ENCODE assay signal across 14 cellular contexts in genomic region chr20:45948742-45949541, GRCh38. TPM values are rescaled to one million over a fixed set of nuclear protein-coding genes. Genes with fewer than 3 reads are reported as not detected.
DNase-seq lines count a peak whose midpoint lies in the region; ATAC-seq, FAIRE-seq and TF ChIP-seq lines count a peak whose summit lies in the region.
"Had no signal": no experiment of that assay in that cellular context is flagged by ENCODE, and none has a peak within 500 bp of the region (broad histone marks: within the 10 kb centered on the region; RNA-seq: fewer than 3 reads in every experiment).

No MANE protein-coding gene starts in this region.

- no peak for DNase-seq in activated naive CD4-positive, alpha-beta T cell treated with anti-CD3 and anti-CD28 coated beads, Interleukin-2, amount 10 ng/mL, durations not matched to agents 7 days and 5 days
- no peak for DNase-seq in activated naive CD4-positive, alpha-beta T cell (lab: John Stamatoyannopoulos, UW)
- no peak for DNase-seq in PC-3
- DNase-seq in endothelial cell of umbilical vein (ENCODE audit: low read depth, low spot score): no peak
- DNase-seq in SHP77 treated with DMSO at 0.1 percent for 48 hours (lab: John Stamatoyannopoulos, UW): no peak
- DNase-seq in ovary: no peak
- DNase-seq in T-helper 9 cell: no peak
- DNase-seq: effector memory CD4-positive, alpha-beta T cell; glutamatergic neuron; left cardiac atrium; NCI-H1436; NCI-H510A treated with DMSO at 0.1 percent for 48 hours had no signal

- peaks cover 59% of the 10 kb centered on the region for H3K36me3 Mint-ChIP-seq in activated naive CD4-positive, alpha-beta T cell treated with anti-CD3 and anti-CD28 coated beads, Interleukin-2, amount 10 ng/mL, durations not matched to agents 7 days and 5 days
- peaks cover 66% of the 10 kb centered on the region for H3K36me3 Mint-ChIP-seq in stimulated activated memory B cell treated with anti-CD40 and anti-IgM and Interleukin-4, amounts not matched to agents 10 μg/mL and 1 μg/mL and 100 μg/mL, for 72 hours

- no peaks in the 10 kb centered on the region for H3K9me1 ChIP-seq in endothelial cell of umbilical vein (replicated peaks; ENCODE audit: control insufficient read depth, extremely low read depth, insufficient read depth, low read length)

- H3K9me3 ChIP-seq in PC-3 (ENCODE audit: low read length): no peaks in the 10 kb centered on the region
- H3K9me3 ChIP-seq in endothelial cell of umbilical vein (replicated peaks; ENCODE audit: control insufficient read depth, insufficient read depth, low read length): no peaks in the 10 kb centered on the region
- no peaks in the 10 kb centered on the region for H3K9me3 ChIP-seq in ovary

- H3K27me3 ChIP-seq in PC-3 (ENCODE audit: low read length) (no peaks in the 10 kb centered on the region), endothelial cell of umbilical vein (ENCODE audit: control insufficient read depth in 2 of 2, insufficient read depth in 2 of 2, low read length in 2 of 2) (no peaks in the 10 kb centered on the region), ovary (no peaks in the 10 kb centered on the region)
- H3K27me3 ChIP-seq: neural progenitor cell had no signal

- peak overlapping the region; percentile 19 for H3K27ac Mint-ChIP-seq in activated naive CD4-positive, alpha-beta T cell treated with anti-CD3 and anti-CD28 coated beads, Interleukin-2, amount 10 ng/mL, durations not matched to agents 7 days and 5 days
- peak overlapping the region; percentile 78 for H3K27ac Mint-ChIP-seq in stimulated activated memory B cell treated with anti-CD40 and anti-IgM and Interleukin-4, amounts not matched to agents 10 μg/mL and 1 μg/mL and 100 μg/mL, for 72 hours
- H3K27ac Mint-ChIP-seq: neural progenitor cell had no signal

- dilution Hi-C loops in endothelial cell of umbilical vein (cut with MboI; ENCODE audit: extremely low pct_ligation_motif_present, low sequenced_read_pairs): no loop called here

- 66 to 74% (median 72%) methylated on average over 10 of the region's 10 CpGs for WGBS in ovary, 3 donors

- H4K20me1 ChIP-seq in PC-3 (ENCODE audit: low read length) (no peaks in the 10 kb centered on the region), endothelial cell of umbilical vein (replicated peaks; ENCODE audit: control insufficient read depth, extremely low read depth, insufficient read depth, low read length) (no peaks in the 10 kb centered on the region)

- no peak for TF ChIP-seq POLR2A in endothelial cell of umbilical vein (IDR thresholded peaks at IDR 0.05; ENCODE audit: low read depth, low read length)
- TF ChIP-seq POLR2A in ovary (IDR thresholded peaks at IDR 0.05): no peak

- ATAC-seq in PC-3: 0 out of 2 replicates have a peak, but pooled peaks have one; percentile 1
- no peak for ATAC-seq in stimulated activated memory B cell treated with anti-CD40 and anti-IgM and Interleukin-4, amounts not matched to agents 10 μg/mL and 1 μg/mL and 100 μg/mL, for 72 hours

- no peaks in the 10 kb centered on the region for H3K9me2 ChIP-seq in PC-3 (replicated peaks; ENCODE audit: low read length)

- no peaks in the 10 kb centered on the region for H3F3A ChIP-seq in PC-3 (ENCODE audit: low read length, unreplicated experiment)

- H3K4me2 ChIP-seq in PC-3 (ENCODE audit: low read length) (no peak overlapping the region), endothelial cell of umbilical vein (ENCODE audit: insufficient read depth, low read length) (no peak overlapping the region)
- H3K4me2 ChIP-seq: neural progenitor cell had no signal

- CTCF ChIA-PET in activated naive CD4-positive, alpha-beta T cell treated with anti-CD3 and anti-CD28 coated beads, Interleukin-2, amount 10 ng/mL, durations not matched to agents 7 days and 5 days (lab: Charles Lee): interaction anchor here (1.3 kb wide), 1 partner anchor 21 kb away, joined by 6 read pairs; no protein-coding TSS in a partner anchor
- CTCF ChIA-PET in PC-3 (lab: Charles Lee): interaction anchor here (0.5 kb wide), 1 partner anchor 14 kb away, joined by 4 read pairs; no protein-coding TSS in a partner anchor
- CTCF ChIA-PET in endothelial cell of umbilical vein (lab: Charles Lee): interaction anchor here (0.8 to 1.9 kb wide), 7 partner anchors 9 to 150 kb away, joined by 3 to 18 read pairs (median 4); no protein-coding TSS in a partner anchor

- H3K79me2 ChIP-seq in PC-3 (ENCODE audit: low read length) (no peaks in the 10 kb centered on the region), endothelial cell of umbilical vein (ENCODE audit: control insufficient read depth, insufficient read depth, low read length) (no peaks in the 10 kb centered on the region)

- POLR2A ChIA-PET in PC-3 (lab: Charles Lee; ENCODE audit: unreplicated experiment) (interaction anchor here (0.6 kb wide), 1 partner anchor 38 kb away, joined by 20 read pairs; no protein-coding TSS in a partner anchor), endothelial cell of umbilical vein (lab: Charles Lee) (interaction anchor here (1.9 kb wide), 2 partner anchors 13 to 14 kb away, joined by 4 to 8 read pairs; partner anchors contain the start of gene PCIF1)

- BruUV-seq in PC-3 (replicated peaks; lab: Mats Ljungman, UMichigan) (TSS peak; percentile 14), endothelial cell of umbilical vein (replicated peaks; lab: Mats Ljungman, UMichigan) (TSS peak; percentile 37)

- no peak for TF ChIP-seq EP300 in ovary (IDR thresholded peaks at IDR 0.05)

- H3K9me3 Mint-ChIP-seq in activated naive CD4-positive, alpha-beta T cell treated with anti-CD3 and anti-CD28 coated beads, Interleukin-2, amount 10 ng/mL, durations not matched to agents 7 days and 5 days: no peaks in the 10 kb centered on the region
- no peaks in the 10 kb centered on the region for H3K9me3 Mint-ChIP-seq in stimulated activated memory B cell treated with anti-CD40 and anti-IgM and Interleukin-4, amounts not matched to agents 10 μg/mL and 1 μg/mL and 100 μg/mL, for 72 hours
- H3K9me3 Mint-ChIP-seq: neural progenitor cell had no signal

- no peak for TF ChIP-seq CTCF in PC-3 (conservative IDR thresholded peaks at IDR 0.05; ENCODE audit: low read depth, low read length)
- TF ChIP-seq CTCF in endothelial cell of umbilical vein (IDR thresholded peaks at IDR 0.05; ENCODE audit: extremely low read depth in 1 of 2, insufficient read depth in 1 of 2, low read depth in 1 of 2, low read length in 2 of 2): no peak
- no peak for TF ChIP-seq CTCF in ovary (IDR thresholded peaks at IDR 0.05)

- H2AFZ ChIP-seq in PC-3 (ENCODE audit: low read length) (no peak overlapping the region), endothelial cell of umbilical vein (ENCODE audit: low read depth, low read length) (no peak overlapping the region)
- H2AFZ ChIP-seq: neural progenitor cell had no signal

- H3K4me3 Mint-ChIP-seq in activated naive CD4-positive, alpha-beta T cell treated with anti-CD3 and anti-CD28 coated beads, Interleukin-2, amount 10 ng/mL, durations not matched to agents 7 days and 5 days: no peak overlapping the region
- H3K4me3 Mint-ChIP-seq in stimulated activated memory B cell treated with anti-CD40 and anti-IgM and Interleukin-4, amounts not matched to agents 10 μg/mL and 1 μg/mL and 100 μg/mL, for 72 hours: no peak overlapping the region
- H3K4me3 Mint-ChIP-seq: neural progenitor cell had no signal

- H3K4me3 ChIP-seq in PC-3 (ENCODE audit: low read length) (no peak overlapping the region), endothelial cell of umbilical vein (replicated peaks in 1 of 3; ENCODE audit: insufficient read depth in 1 of 3, low read depth in 1 of 3, low read length in 3 of 3) (no peak overlapping the region), ovary (no peak overlapping the region)
- H3K4me3 ChIP-seq: neural progenitor cell had no signal

- no peak for FAIRE-seq in endothelial cell of umbilical vein (lab: Jason Lieb, UNC)

- H3K27ac ChIP-seq in PC-3 (ENCODE audit: low read length): no peak overlapping the region
- no peak overlapping the region for H3K27ac ChIP-seq in endothelial cell of umbilical vein (ENCODE audit: insufficient read depth, low read depth, low read length)
- H3K27ac ChIP-seq in ovary: no peak overlapping the region
- H3K27ac ChIP-seq: neural progenitor cell had no signal

- no peaks in the 10 kb centered on the region for H3K27me3 Mint-ChIP-seq in activated naive CD4-positive, alpha-beta T cell treated with anti-CD3 and anti-CD28 coated beads, Interleukin-2, amount 10 ng/mL, durations not matched to agents 7 days and 5 days
- H3K27me3 Mint-ChIP-seq in stimulated activated memory B cell treated with anti-CD40 and anti-IgM and Interleukin-4, amounts not matched to agents 10 μg/mL and 1 μg/mL and 100 μg/mL, for 72 hours: no peaks in the 10 kb centered on the region

- H3K4me1 Mint-ChIP-seq in activated naive CD4-positive, alpha-beta T cell treated with anti-CD3 and anti-CD28 coated beads, Interleukin-2, amount 10 ng/mL, durations not matched to agents 7 days and 5 days: peaks cover 4% of the 10 kb centered on the region
- peaks cover 36% of the 10 kb centered on the region for H3K4me1 Mint-ChIP-seq in stimulated activated memory B cell treated with anti-CD40 and anti-IgM and Interleukin-4, amounts not matched to agents 10 μg/mL and 1 μg/mL and 100 μg/mL, for 72 hours
- H3K4me1 Mint-ChIP-seq: neural progenitor cell had no signal

- H3K36me3 ChIP-seq in PC-3 (ENCODE audit: low read depth, low read length) (peaks cover 56% of the 10 kb centered on the region), endothelial cell of umbilical vein (ENCODE audit: control insufficient read depth in 2 of 2, extremely low read depth in 1 of 2, insufficient read depth in 2 of 2, low read length in 2 of 2) (peaks cover 7 to 81% of the 10 kb centered on the region in 2 experiments), ovary (no peaks in the 10 kb centered on the region)
- H3K36me3 ChIP-seq: neural progenitor cell had no signal

- H3K9ac ChIP-seq in PC-3 (ENCODE audit: low read length): no peak overlapping the region
- no peak overlapping the region for H3K9ac ChIP-seq in endothelial cell of umbilical vein (replicated peaks; ENCODE audit: extremely low read depth, insufficient read depth, low read length)
- H3K9ac ChIP-seq: neural progenitor cell had no signal

- intact Hi-C loops in PC-3 (cut with micrococcal nuclease): no loop called here
- intact Hi-C loops in endothelial cell of umbilical vein (cut with micrococcal nuclease): no loop called here
- intact Hi-C loops in ovary (cut with DNase I): loop anchor here in 2 of 4 donors (5.0 to 10.0 kb wide), 2 partner anchors 57 to 64 kb away; partner anchors contain the start of genes CTSA (in 1 of the 2), NEURL2 (in 1 of the 2), SPATA25 (in 1 of the 2) and ZSWIM1 (in 1 of the 2)

- H3K4me1 ChIP-seq in PC-3 (ENCODE audit: insufficient read depth, low read length) (no peaks in the 10 kb centered on the region), endothelial cell of umbilical vein (ENCODE audit: control insufficient read depth, extremely low read depth, insufficient read depth, low read length) (no peaks in the 10 kb centered on the region), ovary (ENCODE audit: insufficient read depth) (peaks cover 16% of the 10 kb centered on the region)
- H3K4me1 ChIP-seq: neural progenitor cell had no signal

RNA-seq across cellular contexts. Expression of gene PCIF1, which starts 14.5 kb away (rescaled TPM):
- total RNA-seq in PC-3 (2014; rRNA removed): 18.4 and 20.2 TPM in 2 replicates
- total RNA-seq in endothelial cell of umbilical vein: 25.8 and 27.2 TPM in 2 replicates
- polyA plus RNA-seq in endothelial cell of umbilical vein: 26.4 and 27.6 TPM in 2 replicates
- 19.2 and 22.7 TPM in 2 replicates for polyA plus RNA-seq in endothelial cell of umbilical vein (2011; cell fraction: cytosol; rRNA removed)
- polyA plus RNA-seq in endothelial cell of umbilical vein (2011; cell fraction: nucleus; rRNA removed): 32.7 and 35.6 TPM in 2 replicates
- 15.6 and 18.6 TPM in 2 replicates for polyA plus RNA-seq in endothelial cell of umbilical vein (2012)
- polyA minus RNA-seq in endothelial cell of umbilical vein: 17.2 and 28.9 TPM in 2 replicates
- 22.8 TPM for polyA minus RNA-seq in endothelial cell of umbilical vein (2011; cell fraction: cytosol; rRNA and poly(A)+ RNA removed)
- polyA minus RNA-seq in endothelial cell of umbilical vein (2011; cell fraction: nucleus; rRNA and poly(A)+ RNA removed): 32.5 and 34.5 TPM in 2 replicates
- total RNA-seq in ovary: 10 to 100 TPM; 34.5 to 73.7 (median 59.8) TPM
- 10 to 100 TPM; 14.6 to 48.2 TPM for polyA plus RNA-seq in ovary

RNA-seq across cellular contexts. Expression of gene ZNF335, which starts 23.1 kb away (rescaled TPM):
- 32.2 and 36.9 TPM in 2 replicates for total RNA-seq in PC-3 (2014; rRNA removed)
- total RNA-seq in endothelial cell of umbilical vein: 22.8 and 23.9 TPM in 2 replicates
- polyA plus RNA-seq in endothelial cell of umbilical vein: 17.3 and 20.4 TPM in 2 replicates
- 8.5 and 11.3 TPM in 2 replicates for polyA plus RNA-seq in endothelial cell of umbilical vein (2011; cell fraction: cytosol; rRNA removed)
- 59.6 and 68.7 TPM in 2 replicates for polyA plus RNA-seq in endothelial cell of umbilical vein (2011; cell fraction: nucleus; rRNA removed)
- polyA plus RNA-seq in endothelial cell of umbilical vein (2012): 9.2 and 10.8 TPM in 2 replicates
- 24.7 and 32.9 TPM in 2 replicates for polyA minus RNA-seq in endothelial cell of umbilical vein
- polyA minus RNA-seq in endothelial cell of umbilical vein (2011; cell fraction: cytosol; rRNA and poly(A)+ RNA removed): 8.7 TPM
- 45.1 and 55.4 TPM in 2 replicates for polyA minus RNA-seq in endothelial cell of umbilical vein (2011; cell fraction: nucleus; rRNA and poly(A)+ RNA removed)
- 10 to 100 TPM; 14.2 to 25.7 (median 20.0) TPM for total RNA-seq in ovary
- polyA plus RNA-seq in ovary: 10 to 100 TPM in 1 of 2 donors, 1 to 10 TPM in 1; 3.5 to 15.7 TPM

RNA-seq across cellular contexts. Expression of gene PLTP, which starts 37.0 kb away (rescaled TPM):
- total RNA-seq in PC-3 (2014; rRNA removed) (56.6 and 61.5 TPM in 2 replicates), endothelial cell of umbilical vein (61.9 and 62.1 TPM in 2 replicates), ovary (100 to 1,000 TPM in 4 of 7 donors, 10 to 100 TPM in 3; 83.5 to 266 (median 138) TPM)
- polyA plus RNA-seq in endothelial cell of umbilical vein (118 TPM in 2 replicates), ovary (100 to 1,000 TPM in 1 of 2 donors, 10 to 100 TPM in 1; 85.7 to 188 TPM)
- 70.8 and 89.9 TPM in 2 replicates for polyA plus RNA-seq in endothelial cell of umbilical vein (2011; cell fraction: cytosol; rRNA removed)
- 48.2 and 60.0 TPM in 2 replicates for polyA plus RNA-seq in endothelial cell of umbilical vein (2011; cell fraction: nucleus; rRNA removed)
- polyA plus RNA-seq in endothelial cell of umbilical vein (2012): 71.4 and 133 TPM in 2 replicates
- 67.3 and 73.5 TPM in 2 replicates for polyA minus RNA-seq in endothelial cell of umbilical vein
- 1.1 TPM for polyA minus RNA-seq in endothelial cell of umbilical vein (2011; cell fraction: cytosol; rRNA and poly(A)+ RNA removed)
- polyA minus RNA-seq in endothelial cell of umbilical vein (2011; cell fraction: nucleus; rRNA and poly(A)+ RNA removed): 19.4 and 23.8 TPM in 2 replicates

RNA-seq across cellular contexts. Expression of gene CTSA, which starts 57.8 kb away (rescaled TPM):
- total RNA-seq in PC-3 (2014; rRNA removed) (98.0 and 129 TPM in 2 replicates), endothelial cell of umbilical vein (156 and 169 TPM in 2 replicates), ovary (100 to 1,000 TPM in 4 of 7 donors, 10 to 100 TPM in 3; 45.0 to 156 (median 110) TPM)
- polyA plus RNA-seq in endothelial cell of umbilical vein (409 and 427 TPM in 2 replicates), ovary (100 to 1,000 TPM in 1 of 2 donors, 10 to 100 TPM in 1; 81.6 to 210 TPM)
- 229 and 251 TPM in 2 replicates for polyA plus RNA-seq in endothelial cell of umbilical vein (2011; cell fraction: cytosol; rRNA removed)
- polyA plus RNA-seq in endothelial cell of umbilical vein (2011; cell fraction: nucleus; rRNA removed): 482 and 635 TPM in 2 replicates
- polyA plus RNA-seq in endothelial cell of umbilical vein (2012): 167 and 196 TPM in 2 replicates
- 209 and 279 TPM in 2 replicates for polyA minus RNA-seq in endothelial cell of umbilical vein
- 73.4 TPM for polyA minus RNA-seq in endothelial cell of umbilical vein (2011; cell fraction: cytosol; rRNA and poly(A)+ RNA removed)
- 132 and 133 TPM in 2 replicates for polyA minus RNA-seq in endothelial cell of umbilical vein (2011; cell fraction: nucleus; rRNA and poly(A)+ RNA removed)

RNA-seq across cellular contexts. Expression of gene NEURL2, which starts 57.9 kb away (rescaled TPM):
- total RNA-seq in PC-3 (2014; rRNA removed): 2.3 and 3.7 TPM in 2 replicates
- 5.4 and 6.5 TPM in 2 replicates for total RNA-seq in endothelial cell of umbilical vein
- polyA plus RNA-seq in endothelial cell of umbilical vein: 2.8 and 4.5 TPM in 2 replicates
- polyA plus RNA-seq in endothelial cell of umbilical vein (2011; cell fraction: cytosol; rRNA removed): 1.2 and 1.9 TPM in 2 replicates
- 4.6 and 5.5 TPM in 2 replicates for polyA plus RNA-seq in endothelial cell of umbilical vein (2011; cell fraction: nucleus; rRNA removed)
- 0.95 and 1.7 TPM in 2 replicates for polyA plus RNA-seq in endothelial cell of umbilical vein (2012)
- polyA minus RNA-seq in endothelial cell of umbilical vein: 0.68 TPM in 1 of 2 replicates, not detected in the other
- polyA minus RNA-seq in endothelial cell of umbilical vein (2011; cell fraction: cytosol; rRNA and poly(A)+ RNA removed): 1.3 TPM
- polyA minus RNA-seq in endothelial cell of umbilical vein (2011; cell fraction: nucleus; rRNA and poly(A)+ RNA removed): 2.2 and 5.2 TPM in 2 replicates
- total RNA-seq in ovary: 10 to 100 TPM; 10.1 to 28.7 (median 12.5) TPM
- 10 to 100 TPM in 1 of 2 donors, 1 to 10 TPM in 1; 1.5 to 11.8 TPM for polyA plus RNA-seq in ovary
